Comparison of ENCODE assay signal across 20 cellular contexts in the genomic region with DNA sequence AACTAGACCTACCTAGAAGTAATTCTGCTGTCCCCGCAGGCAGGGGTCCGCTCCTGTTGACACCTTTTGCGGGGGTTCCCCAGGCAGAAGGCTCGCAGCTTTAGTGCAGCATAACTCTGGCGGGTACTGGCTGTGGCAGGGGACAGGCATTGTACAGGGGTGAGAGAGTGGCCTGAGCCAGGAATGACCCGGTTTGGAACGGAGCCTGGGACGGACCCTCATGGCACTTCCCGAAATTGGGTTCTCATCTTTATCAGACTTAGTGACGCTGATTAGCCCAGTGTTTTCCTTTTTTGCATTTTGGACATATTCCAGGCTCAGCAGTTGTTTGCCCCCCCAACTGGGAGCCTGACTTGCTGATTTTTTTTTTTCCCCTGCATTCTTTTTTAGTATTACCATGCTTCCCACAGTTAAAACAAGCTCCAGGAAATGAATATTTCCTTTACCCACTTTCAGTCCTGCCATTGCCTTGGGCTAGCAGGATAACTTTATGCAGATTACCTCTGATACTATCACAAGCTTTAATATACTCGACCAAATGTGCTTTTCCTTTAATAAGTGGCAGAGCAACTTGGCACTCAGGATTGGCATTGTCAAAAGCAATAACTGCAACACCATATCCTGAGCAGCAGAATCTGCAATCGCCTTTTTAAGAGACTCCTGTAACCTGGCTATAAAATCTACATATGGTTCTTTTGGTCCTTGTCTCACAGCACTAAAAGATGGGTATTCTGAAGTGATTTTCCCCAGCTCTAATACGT. TPM values are rescaled to one million over a fixed set of nuclear protein-coding genes. Genes with fewer than 3 reads are reported as not detected.
DNase-seq lines count a peak whose midpoint lies in the region; ATAC-seq, FAIRE-seq and TF ChIP-seq lines count a peak whose summit lies in the region.
"Had no signal": no experiment of that assay in that cellular context is flagged by ENCODE, and none has a peak within 500 bp of the region (broad histone marks: within the 10 kb centered on the region; RNA-seq: fewer than 3 reads in every experiment).

No MANE protein-coding gene starts in this region.

- H3K27ac ChIP-seq in ACC112 (ENCODE audit: low read depth, low read length) (0 out of 2 replicates have a peak overlapping the region, but pooled peaks have one; percentile 21), K562 (ENCODE audit: extremely low read depth, low read depth, low read length) (peak overlapping the region; percentile 93), left ventricle myocardium inferior (replicated peaks) (peak overlapping the region; percentile 82), psoas muscle (peak overlapping the region; percentile 25)
- H3K27ac ChIP-seq: SJSA1 had no signal

- H2AFZ ChIP-seq in ACC112 (ENCODE audit: low read length, unreplicated experiment) (no peak overlapping the region), K562 (ENCODE audit: low read depth, low read length) (peak overlapping the region; percentile 71)

- ATAC-seq in K562 (peak; percentile 40), psoas muscle (no peak)
- ATAC-seq: activated CD4-positive, alpha-beta T cell treated with anti-CD3 and anti-CD28 coated beads for 36 hours; HepG2 had no signal

- DNase-seq in K562 (ENCODE audit: extremely low read depth in 1 of 4, low spot score in 3 of 4) (peak in 2 of 4 experiments; percentile 27 to 53), left ventricle myocardium inferior (no peak), psoas muscle (no peak), NCI-H1930 (lab: John Stamatoyannopoulos, UW) (no peak), NCI-H1092 (lab: John Stamatoyannopoulos, UW) (no peak)
- DNase-seq in activated CD4-positive, alpha-beta T cell treated with anti-CD3 and anti-CD28 coated beads, Interleukin-2, amount 50 U/mL, for 1 hour, result no peak
- no peak for DNase-seq in activated naive CD4-positive, alpha-beta T cell treated with Interleukin-2 at 50 U/mL for 16 hours
- DNase-seq: ACHN; activated CD4-positive, alpha-beta T cell treated with anti-CD3 and anti-CD28 coated beads for 36 hours; activated naive CD8-positive, alpha-beta T cell treated with anti-CD3 and anti-CD28 coated beads for 36 hours; activated T-cell treated with anti-CD3 and anti-CD28 coated beads for 4 hours; CD4-positive, CD25-positive, alpha-beta regulatory T cell; DND-41; NCI-H2107; NCI-H526; T1000 had no signal

- in situ Hi-C loops in K562 (cut with MboI), result loop anchor here (25.0 kb wide), 1 partner anchor 1240 kb away; no protein-coding TSS in a partner anchor

- no peaks in the 10 kb centered on the region for H4K20me1 ChIP-seq in K562 (replicated peaks; ENCODE audit: control insufficient read depth, insufficient read depth, low read length)

- TF ChIP-seq POLR2A in K562 (conservative IDR thresholded peaks at IDR 0.05), result no peak

- H3K27me3 ChIP-seq in ACC112 (ENCODE audit: insufficient read depth, low read length), result no peaks in the 10 kb centered on the region
- H3K27me3 ChIP-seq in K562 (ENCODE audit: control insufficient read depth in 2 of 2, insufficient read depth in 2 of 2, low read length in 2 of 2), result no peaks in the 10 kb centered on the region
- H3K27me3 ChIP-seq in left ventricle myocardium inferior (ENCODE audit: low read depth), result no peaks in the 10 kb centered on the region
- H3K27me3 ChIP-seq in psoas muscle (ENCODE audit: insufficient read depth in 3 of 3, low read length in 2 of 3), result no peaks in the 10 kb centered on the region
- H3K27me3 ChIP-seq: SJSA1 had no signal

- H3K9ac ChIP-seq in K562 (ENCODE audit: insufficient read depth in 1 of 2, low read depth in 2 of 2, low read length in 2 of 2), result peak overlapping the region; percentile 87

- BruUV-seq in K562 (replicated peaks; lab: Mats Ljungman, UMichigan), result no TSS peak

- no peak overlapping the region for H3K4me3 ChIP-seq in ACC112 (ENCODE audit: low read depth, low read length)
- H3K4me3 ChIP-seq in K562, result peak overlapping the region; percentile 31
- H3K4me3 ChIP-seq in left ventricle myocardium inferior, result no peak overlapping the region
- H3K4me3 ChIP-seq in psoas muscle, result no peak overlapping the region
- H3K4me3 ChIP-seq: SJSA1 had no signal

- H3K9me3 ChIP-seq in K562 (replicated peaks; ENCODE audit: control insufficient read depth, insufficient read depth, low read depth, low read length), result 0 out of 2 replicates have a peak, but pooled peaks cover 3% of the 10 kb centered on the region
- H3K9me3 ChIP-seq in left ventricle myocardium inferior (replicated peaks), result no peaks in the 10 kb centered on the region
- H3K9me3 ChIP-seq in psoas muscle, result no peaks in the 10 kb centered on the region
- H3K9me3 ChIP-seq: SJSA1 had no signal

- H3K4me1 ChIP-seq in ACC112 (ENCODE audit: control insufficient read depth, insufficient read depth, low read length, unreplicated experiment), result peaks cover 3% of the 10 kb centered on the region
- peaks cover 27 to 76% of the 10 kb centered on the region in 2 experiments for H3K4me1 ChIP-seq in K562 (replicated peaks in 1 of 2; ENCODE audit: control insufficient read depth in 2 of 2, insufficient read depth in 2 of 2, low read length in 2 of 2)
- peaks cover 47% of the 10 kb centered on the region for H3K4me1 ChIP-seq in left ventricle myocardium inferior
- peaks cover 28% of the 10 kb centered on the region for H3K4me1 ChIP-seq in psoas muscle
- H3K4me1 ChIP-seq: SJSA1 had no signal

- peak; percentile 26; the same call in 1 of the 2 replicates for TF ChIP-seq EP300 in K562 (IDR thresholded peaks at IDR 0.05; ENCODE audit: low read length)

- no peak for TF ChIP-seq CTCF in K562 (IDR thresholded peaks at IDR 0.05 in 2 of 3, conservative IDR thresholded peaks at IDR 0.05 in 1 of 3; ENCODE audit: insufficient read depth in 2 of 3, low read depth in 1 of 3, low read length in 3 of 3)
- TF ChIP-seq CTCF in left ventricle myocardium inferior (IDR thresholded peaks at IDR 0.05; ENCODE audit: borderline replicate concordance), result no peak
- TF ChIP-seq CTCF in psoas muscle (IDR thresholded peaks at IDR 0.05), result no peak

- no peaks in the 10 kb centered on the region for H3K9me1 ChIP-seq in K562 (ENCODE audit: control insufficient read depth, insufficient read depth, low read length)

- no peak; a peak in 1 of 4 replicates for TF ChIP-seq RAD21 in K562 (CRISPR knock-in tag; conservative IDR thresholded peaks at IDR 0.05 in 1 of 2, IDR thresholded peaks at IDR 0.05 in 1 of 2)

- intact Hi-C loops in K562 (cut with micrococcal nuclease) (loop anchor here (1.0 to 5.0 kb wide), 6 partner anchors 9 to 285 kb away; a partner anchor contains a TSS), left ventricle myocardium inferior (cut with micrococcal nuclease) (no loop called here), psoas muscle (cut with DNase I) (no loop called here)

- H3K79me2 ChIP-seq in ACC112 (ENCODE audit: control insufficient read depth, insufficient read depth, low read length, unreplicated experiment) (no peaks in the 10 kb centered on the region), K562 (ENCODE audit: control insufficient read depth, insufficient read depth, low read length) (peaks cover 40% of the 10 kb centered on the region)

- no peak for FAIRE-seq in K562 (lab: Jason Lieb, UNC)
- FAIRE-seq: frontal cortex, HepG2 had no signal

- POLR2A ChIA-PET in K562 (lab: Yijun Ruan, JAX), result interaction anchor here (0.6 to 6.7 kb wide), 11 partner anchors 9 to 286 kb away, joined by 3 to 65 read pairs (median 3); a partner anchor contains a TSS

- WGBS in K562 (ENCODE audit: insufficient coverage, low coverage, missing lambda C conversion rate), result 8% methylated on average over 13 of the region's 13 CpGs
- WGBS in psoas muscle, 3 donors, result 31 to 42% (median 31%) methylated on average over 13 of the region's 13 CpGs

- CTCF ChIA-PET in K562 (lab: Yijun Ruan, JAX; ENCODE audit: low intra/inter-chr PET ratio), result interaction anchor here (1.5 kb wide), 1 partner anchor 231 kb away, joined by 5 read pairs; no protein-coding TSS in a partner anchor

- H3K36me3 ChIP-seq in ACC112 (ENCODE audit: insufficient read depth, low read length), result no peaks in the 10 kb centered on the region
- H3K36me3 ChIP-seq in K562 (ENCODE audit: control insufficient read depth, insufficient read depth, low read length), result no peaks in the 10 kb centered on the region; the same call in 1 of the 3 replicates
- no peaks in the 10 kb centered on the region for H3K36me3 ChIP-seq in left ventricle myocardium inferior
- no peaks in the 10 kb centered on the region for H3K36me3 ChIP-seq in psoas muscle (ENCODE audit: insufficient read depth in 1 of 2, low read depth in 1 of 2)
- H3K36me3 ChIP-seq: SJSA1 had no signal

- peak overlapping the region; percentile 86 for H3K4me2 ChIP-seq in K562 (ENCODE audit: insufficient read depth, low read length)

RNA-seq across cellular contexts. Expression of a gene that starts 55.9 kb away (rescaled TPM):
- 72.4 and 125 TPM in 2 replicates for total RNA-seq in K562 (2011; cell fraction: chromatin; rRNA removed; ENCODE audit: low replicate concordance)
- total RNA-seq in K562 (2011; cell fraction: nucleolus; rRNA removed), result 75.3 and 90.2 TPM in 2 replicates
- 64.2 and 70.3 TPM in 2 replicates for total RNA-seq in K562 (2011; cell fraction: nucleoplasm; rRNA removed)
- total RNA-seq in K562 (2014; rRNA removed) (151 and 154 TPM in 2 replicates), K562 (2014; rRNA removed; fragmentation: Illumina TruSeq; extraction: Trizol) (111 and 112 TPM in 2 replicates), K562 (2015; rRNA removed; fragmentation: Illumina TruSeq; extraction: Trizol) (120 and 124 TPM in 2 replicates), K562 (2021) (186 and 213 TPM in 2 replicates), left ventricle myocardium inferior (157 TPM), psoas muscle (100 to 1,000 TPM in 3 of 4 donors, 10 to 100 TPM in 1; 86.3 to 146 (median 118) TPM)
- polyA plus RNA-seq in K562 (2011; rRNA removed) (140 and 186 TPM in 2 replicates), K562 (2014; fragmentation: Illumina TruSeq; extraction: Trizol) (139 and 149 TPM in 2 replicates), K562 (2014; fragmentation: Nextera tagmentation; extraction: Ambion mirVana) (10 to 100 TPM; 16.1 to 23.0 TPM), K562 (2014; rRNA removed) (120 and 125 TPM in 2 replicates), psoas muscle (100 to 1,000 TPM in 1 of 3 donors, 10 to 100 TPM in 2; 55.6 to 273 (median 79.1) TPM)
- polyA plus RNA-seq in K562 (2011; cell fraction: cytosol; rRNA removed), result 176 and 298 TPM in 2 replicates
- polyA plus RNA-seq in K562 (2011; cell fraction: nucleus; rRNA removed), result 133 and 190 TPM in 2 replicates
- 144 and 177 TPM in 2 replicates for polyA plus RNA-seq in K562 (2012)
- polyA minus RNA-seq in K562 (2011; rRNA and poly(A)+ RNA removed), result 188 and 256 TPM in 2 replicates
- 111 and 132 TPM in 2 replicates for polyA minus RNA-seq in K562 (2011; cell fraction: cytosol; rRNA and poly(A)+ RNA removed)
- polyA minus RNA-seq in K562 (2011; cell fraction: nucleus; rRNA and poly(A)+ RNA removed), result 53.7 and 56.2 TPM in 2 replicates

Comparison
In these comparisons a context has a peak if more than half of its experiments do, and no peak if none do; other contexts are left out.
1. H3K27ac ChIP-seq: peak in every context shown above with its lines; median percentile 93 in K562; 82 in left ventricle myocardium inferior; 25 in psoas muscle; 21 in ACC112.